Comparison of ENCODE assay signal across 25 cellular contexts in genomic region chr1:234734412-234734835, GRCh38.
DNase-seq lines count a peak whose midpoint lies in the region; ATAC-seq, FAIRE-seq and TF ChIP-seq lines count a peak whose summit lies in the region.
"Had no signal": no experiment of that assay in that cellular context is flagged by ENCODE, and none has a peak within 500 bp of the region (broad histone marks: within the 10 kb centered on the region; RNA-seq: fewer than 3 reads in every experiment).

No MANE protein-coding gene starts in this region.

- CTCF ChIA-PET in activated CD4-positive, alpha-beta memory T cell treated with anti-CD3 and anti-CD28 coated beads for 36 hours (lab: Charles Lee) = no interaction called here
- CTCF ChIA-PET in activated CD4-positive, alpha-beta memory T cell treated with anti-CD3 and anti-CD28 coated beads, Interleukin-2, amount 10 ng/mL, durations not matched to agents 7 days and 5 days (lab: Charles Lee) = interaction anchor here (1.3 kb wide), 1 partner anchor 235 kb away, joined by 3 read pairs; no protein-coding TSS in a partner anchor
- CTCF ChIA-PET in IMR-90 (lab: Yijun Ruan, JAX) = interaction anchor here (1.1 kb wide), 1 partner anchor 17 kb away, joined by 3 read pairs; no protein-coding TSS in a partner anchor
- CTCF ChIA-PET in H1 (lab: Charles Lee; ENCODE audit: partially characterized antibody) = interaction anchor here (0.7 to 1.1 kb wide), 4 partner anchors 9 to 351 kb away, joined by 3 to 4 read pairs (median 3); no protein-coding TSS in a partner anchor

- POLR2A ChIA-PET in activated CD4-positive, alpha-beta memory T cell treated with anti-CD3 and anti-CD28 coated beads for 36 hours (lab: Charles Lee) = interaction anchor here (1.2 kb wide), 1 partner anchor 123 kb away, joined by 4 read pairs; no protein-coding TSS in a partner anchor
- POLR2A ChIA-PET in activated CD4-positive, alpha-beta memory T cell treated with anti-CD3 and anti-CD28 coated beads, Interleukin-2, amount 10 ng/mL, durations not matched to agents 7 days and 5 days (lab: Charles Lee) = no interaction called here
- POLR2A ChIA-PET in IMR-90 (lab: Charles Lee; ENCODE audit: unreplicated experiment) (no interaction called here), H1 (lab: Charles Lee; ENCODE audit: partially characterized antibody) (interaction anchor here (1.3 to 1.5 kb wide), 2 partner anchors 119 to 124 kb away, joined by 3 read pairs; partner anchors contain the start of gene IRF2BP2)

- in situ Hi-C loops in IMR-90 (cut with MboI; ENCODE audit: low sequenced_read_pairs) = no loop called here

- no peak overlapping the region for H4K8ac ChIP-seq in IMR-90 (ENCODE audit: low read depth in 2 of 2, low read length in 2 of 2)
- H4K8ac ChIP-seq in H1 (ENCODE audit: extremely low read depth, insufficient read depth, low read length) = no peak overlapping the region

- H3K23ac ChIP-seq in IMR-90 (ENCODE audit: low read depth, low read length) (no peak overlapping the region), H1 (ENCODE audit: insufficient read length) (no peak overlapping the region)

- intact Hi-C loops in activated CD4-positive, alpha-beta memory T cell treated with anti-CD3 and anti-CD28 coated beads for 36 hours (cut with micrococcal nuclease) = no loop called here
- intact Hi-C loops in IMR-90 (cut with micrococcal nuclease) (no loop called here), sigmoid colon (cut with DNase I) (no loop called here)

- H3K4me1 ChIP-seq in IMR-90 (ENCODE audit: control insufficient read depth, insufficient read depth, low read length) (peaks cover 15% of the 10 kb centered on the region), H1 (replicated peaks in 1 of 4; ENCODE audit: control insufficient read depth in 3 of 4, insufficient read depth in 4 of 4, low read length in 3 of 4) (peaks cover 0 to 2% (median 0%) of the 10 kb centered on the region in 4 experiments; a peak in 2 of 7 replicates), sigmoid colon (no peaks in the 10 kb centered on the region)

- H3K4me2 ChIP-seq in IMR-90 (ENCODE audit: low read depth, low read length) (no peak overlapping the region), H1 (ENCODE audit: insufficient read depth in 1 of 2, low read depth in 2 of 2, low read length in 2 of 2) (no peak overlapping the region)

- H3K79me1 ChIP-seq in IMR-90 (ENCODE audit: low read depth in 1 of 2, low read length in 2 of 2) = no peaks in the 10 kb centered on the region
- no peaks in the 10 kb centered on the region for H3K79me1 ChIP-seq in H1 (ENCODE audit: low read depth, low read length)

- H4K5ac ChIP-seq in IMR-90 (ENCODE audit: low read depth, low read length) (no peak overlapping the region), H1 (ENCODE audit: insufficient read length, low read depth, low read length) (no peak overlapping the region)

- H3K79me2 ChIP-seq in H1 (ENCODE audit: control insufficient read depth in 1 of 2, insufficient read depth in 2 of 2, low read length in 2 of 2) = no peaks in the 10 kb centered on the region

- H3K27me3 Mint-ChIP-seq in activated CD4-positive, alpha-beta memory T cell treated with anti-CD3 and anti-CD28 coated beads for 36 hours = no peaks in the 10 kb centered on the region
- H3K27me3 Mint-ChIP-seq in activated CD4-positive, alpha-beta memory T cell treated with anti-CD3 and anti-CD28 coated beads, Interleukin-2, amount 10 ng/mL, durations not matched to agents 7 days and 5 days = no peaks in the 10 kb centered on the region
- H3K27me3 Mint-ChIP-seq in HFFc6 (ENCODE audit: insufficient read depth) = peaks cover 2% of the 10 kb centered on the region; the same call in 1 of the 2 replicates

- no peak for DNase-seq in activated CD4-positive, alpha-beta memory T cell treated with anti-CD3 and anti-CD28 coated beads for 36 hours
- no peak for DNase-seq in activated CD4-positive, alpha-beta memory T cell treated with anti-CD3 and anti-CD28 coated beads, Interleukin-2, amount 10 ng/mL, durations not matched to agents 7 days and 5 days
- DNase-seq in IMR-90 (no peak), H1 (ENCODE audit: low read depth in 1 of 2, low spot score in 2 of 2) (no peak), sigmoid colon (peak; percentile 57), H4 (ENCODE audit: low spot score) (no peak), HFFc6 (no peak)
- DNase-seq: activated CD4-positive, alpha-beta T cell treated with anti-CD3 and anti-CD28 coated beads for 4 hours; activated CD8-positive, alpha-beta memory T cell treated with anti-CD3 and anti-CD28 coated beads, Interleukin-2, amount 50 U/mL, for 48 hours; Calu3; esophagus squamous epithelium; kidney; NCI-H2081; NCI-H446; Right ventricle myocardium superior; stimulated activated CD4-positive, alpha-beta T cell treated with anti-CD3 and anti-CD28 coated beads, Interleukin-12 subunit alpha, Interleukin-12 subunit beta, amount 100 ng/mL, for 4 hours; stimulated activated CD4-positive, alpha-beta T cell treated with anti-CD3 and anti-CD28 coated beads, Interleukin-4, amount 100 ng/mL, for 4 hours; stomach; transverse colon had no signal

- no peak for FAIRE-seq in H1 (lab: Jason Lieb, UNC)
- FAIRE-seq: GM12892, kidney had no signal

- H3K36me3 Mint-ChIP-seq in activated CD4-positive, alpha-beta memory T cell treated with anti-CD3 and anti-CD28 coated beads for 36 hours = peaks cover 1% of the 10 kb centered on the region
- H3K36me3 Mint-ChIP-seq in activated CD4-positive, alpha-beta memory T cell treated with anti-CD3 and anti-CD28 coated beads, Interleukin-2, amount 10 ng/mL, durations not matched to agents 7 days and 5 days (ENCODE audit: low read depth) = peaks cover 10% of the 10 kb centered on the region
- H3K36me3 Mint-ChIP-seq in HFFc6 (ENCODE audit: low read depth) = no peaks in the 10 kb centered on the region; the same call in 1 of the 2 replicates

- no peak overlapping the region for H2AK9ac ChIP-seq in IMR-90 (replicated peaks; ENCODE audit: low read depth, low read length, poor library complexity)

- no peak for ATAC-seq in IMR-90 (ENCODE audit: low read depth)
- ATAC-seq in GM18861 (IDR thresholded peaks at IDR 0.05; ENCODE audit: unreplicated experiment) = no peak
- ATAC-seq: gastroesophageal sphincter had no signal

- H4K20me1 ChIP-seq in IMR-90 (ENCODE audit: insufficient read depth, low read length) = no peaks in the 10 kb centered on the region
- no peaks in the 10 kb centered on the region for H4K20me1 ChIP-seq in H1 (replicated peaks in 1 of 2; ENCODE audit: control insufficient read depth in 1 of 2, insufficient read depth in 2 of 2, low read length in 2 of 2)
- H4K20me1 ChIP-seq: BLaER1 treated with 17β-estradiol and CSF1 and Interleukin-3, amounts not matched to agents 10 nM and 100 nM had no signal

- peaks cover 20% of the 10 kb centered on the region for H3K9me1 ChIP-seq in IMR-90 (ENCODE audit: insufficient read depth, low read length)

- H3K9me3 ChIP-seq in IMR-90 (ENCODE audit: control insufficient read depth, insufficient read depth, low read length) (no peaks in the 10 kb centered on the region), H1 (ENCODE audit: insufficient read depth in 2 of 2, low read depth in 1 of 2, low read length in 1 of 2) (no peaks in the 10 kb centered on the region), sigmoid colon (no peaks in the 10 kb centered on the region)
- H3K9me3 ChIP-seq: BLaER1 treated with 17β-estradiol and CSF1 and Interleukin-3, amounts not matched to agents 10 nM and 100 nM; esophagus squamous epithelium; gastroesophageal sphincter; stomach; transverse colon had no signal

- no peak overlapping the region for H3K14ac ChIP-seq in IMR-90 (replicated peaks; ENCODE audit: low read depth, low read length)
- no peak overlapping the region for H3K14ac ChIP-seq in H1 (ENCODE audit: insufficient read length)

- H2AFZ ChIP-seq in IMR-90 (replicated peaks; ENCODE audit: low read length, poor library complexity) (no peak overlapping the region), H1 (ENCODE audit: low read length) (no peak overlapping the region)

- H3K4me1 Mint-ChIP-seq in activated CD4-positive, alpha-beta memory T cell treated with anti-CD3 and anti-CD28 coated beads for 36 hours (ENCODE audit: low read depth) = peaks cover 47% of the 10 kb centered on the region
- peaks cover 35% of the 10 kb centered on the region for H3K4me1 Mint-ChIP-seq in activated CD4-positive, alpha-beta memory T cell treated with anti-CD3 and anti-CD28 coated beads, Interleukin-2, amount 10 ng/mL, durations not matched to agents 7 days and 5 days
- H3K4me1 Mint-ChIP-seq in HFFc6 (ENCODE audit: low read depth) = peaks cover 35% of the 10 kb centered on the region

- H2BK5ac ChIP-seq in IMR-90 (ENCODE audit: low read depth, low read length, poor library complexity, severe bottlenecking) = no peak overlapping the region
- no peak overlapping the region for H2BK5ac ChIP-seq in H1 (ENCODE audit: low read depth, low read length)

- H3K23me2 ChIP-seq in H1 (ENCODE audit: low read depth, low read length) = no peaks in the 10 kb centered on the region

- H3K27ac Mint-ChIP-seq in activated CD4-positive, alpha-beta memory T cell treated with anti-CD3 and anti-CD28 coated beads for 36 hours = peak overlapping the region; percentile 15
- H3K27ac Mint-ChIP-seq in activated CD4-positive, alpha-beta memory T cell treated with anti-CD3 and anti-CD28 coated beads, Interleukin-2, amount 10 ng/mL, durations not matched to agents 7 days and 5 days = no peak overlapping the region
- H3K27ac Mint-ChIP-seq in HFFc6 = no peak overlapping the region

- H3K9me3 Mint-ChIP-seq in activated CD4-positive, alpha-beta memory T cell treated with anti-CD3 and anti-CD28 coated beads for 36 hours = no peaks in the 10 kb centered on the region
- no peaks in the 10 kb centered on the region for H3K9me3 Mint-ChIP-seq in activated CD4-positive, alpha-beta memory T cell treated with anti-CD3 and anti-CD28 coated beads, Interleukin-2, amount 10 ng/mL, durations not matched to agents 7 days and 5 days
- no peaks in the 10 kb centered on the region for H3K9me3 Mint-ChIP-seq in HFFc6

- H3K27me3 ChIP-seq in IMR-90 (ENCODE audit: control insufficient read depth, insufficient read depth, low read length) (no peaks in the 10 kb centered on the region), H1 (replicated peaks in 1 of 4; ENCODE audit: control insufficient read depth in 3 of 4, extremely low read depth in 1 of 4, insufficient read depth in 3 of 4, low read length in 3 of 4) (0 out of 7 replicates have a peak, but pooled peaks cover 0 to 2% (median 0%) of the 10 kb centered on the region in 4 experiments), sigmoid colon (no peaks in the 10 kb centered on the region)
- H3K27me3 ChIP-seq: BLaER1 treated with 17β-estradiol and CSF1 and Interleukin-3, amounts not matched to agents 10 nM and 100 nM; esophagus squamous epithelium; gastroesophageal sphincter; stomach; transverse colon had no signal

- no peak overlapping the region for H3K18ac ChIP-seq in IMR-90 (ENCODE audit: low read depth, low read length)
- H3K18ac ChIP-seq in H1 (ENCODE audit: extremely low read depth, low read length) = peak overlapping the region; percentile 71

- no peak for TF ChIP-seq EP300 in H1 (IDR thresholded peaks at IDR 0.05; ENCODE audit: borderline replicate concordance in 1 of 2, low read depth in 2 of 2, low read length in 2 of 2)
- TF ChIP-seq EP300 in sigmoid colon (IDR thresholded peaks at IDR 0.05) = no peak

- 0 out of 2 replicates have a peak overlapping the region, but pooled peaks have one; percentile 7 for H3K4ac ChIP-seq in IMR-90 (ENCODE audit: low read depth, low read length)
- H3K4ac ChIP-seq in H1 (replicated peaks; ENCODE audit: insufficient read length, low read depth, low read length) = peak overlapping the region; percentile 29

- H3K4me3 Mint-ChIP-seq in activated CD4-positive, alpha-beta memory T cell treated with anti-CD3 and anti-CD28 coated beads for 36 hours = no peak overlapping the region
- no peak overlapping the region for H3K4me3 Mint-ChIP-seq in activated CD4-positive, alpha-beta memory T cell treated with anti-CD3 and anti-CD28 coated beads, Interleukin-2, amount 10 ng/mL, durations not matched to agents 7 days and 5 days
- no peak overlapping the region for H3K4me3 Mint-ChIP-seq in HFFc6

- H3K9ac ChIP-seq in IMR-90 (ENCODE audit: low read depth, low read length) (no peak overlapping the region), H1 (replicated peaks in 1 of 4; ENCODE audit: extremely low read depth in 1 of 4, low read depth in 3 of 4, low read length in 3 of 4) (no peak overlapping the region)
- H3K9ac ChIP-seq: BLaER1 treated with 17β-estradiol and CSF1 and Interleukin-3, amounts not matched to agents 10 nM and 100 nM had no signal

- H2BK15ac ChIP-seq in IMR-90 (ENCODE audit: low read depth, low read length) (no peak overlapping the region; the same call in 2 of the 3 replicates), H1 (ENCODE audit: low read length) (no peak overlapping the region)

- peak overlapping the region; percentile 75; the same call in 1 of the 2 replicates for H2BK12ac ChIP-seq in H1 (ENCODE audit: low read depth, low read length)

- TF ChIP-seq RAD21 in IMR-90 (IDR thresholded peaks at IDR 0.05; ENCODE audit: low read length) = no peak
- TF ChIP-seq RAD21 in H1 (IDR thresholded peaks at IDR 0.05 in 1 of 2, conservative IDR thresholded peaks at IDR 0.05 in 1 of 2; ENCODE audit: low read depth in 2 of 2, low read length in 2 of 2) = no peak

- no peak for TF ChIP-seq POLR2A in IMR-90 (IDR thresholded peaks at IDR 0.05; ENCODE audit: low read depth, low read length)
- no peak for TF ChIP-seq POLR2A in H1 (IDR thresholded peaks at IDR 0.05; ENCODE audit: control extremely low read depth in 1 of 2, low read depth in 2 of 2, low read length in 2 of 2)
- no peak for TF ChIP-seq POLR2A in sigmoid colon (IDR thresholded peaks at IDR 0.05)

- 86% methylated on average over 4 of the region's 13 CpGs; no CpG with 5 or more reads in 1 of the 2 experiments for WGBS in IMR-90 (ENCODE audit: extremely low coverage in 2 of 2, insufficient read length in 1 of 2), 2 experiments
- 92% methylated on average over 13 of the region's 13 CpGs; no CpG with 5 or more reads in 1 of the 2 experiments for WGBS in H1 (ENCODE audit: extremely low coverage in 1 of 2, insufficient coverage in 1 of 2, insufficient read length in 1 of 2, insufficient replicate concordance in 2 of 2, low coverage in 1 of 2, low lambda C conversion rate in 2 of 2, missing lambda C conversion rate in 1 of 2), 2 experiments
- WGBS in sigmoid colon, 2 donors = 93 to 94% methylated on average over 13 of the region's 13 CpGs

- TF ChIP-seq CTCF in IMR-90 (conservative IDR thresholded peaks at IDR 0.05; ENCODE audit: low read depth, low read length) (no peak), H1 (IDR thresholded peaks at IDR 0.05; ENCODE audit: control extremely low read depth in 1 of 3, insufficient read depth in 1 of 3, low read depth in 1 of 3, low read length in 3 of 3) (no peak), sigmoid colon (IDR thresholded peaks at IDR 0.05) (no peak), HFFc6 (IDR thresholded peaks at IDR 0.05) (no peak)

- H2BK20ac ChIP-seq in IMR-90 (ENCODE audit: low read depth, low read length) = no peak overlapping the region
- no peak overlapping the region for H2BK20ac ChIP-seq in H1 (ENCODE audit: low read length)

- dilution Hi-C loops in IMR-90 (cut with HindIII; ENCODE audit: low sequenced_read_pairs, unreplicated experiment) = loop anchor here (25.0 kb wide), 1 partner anchor 103 kb away; no protein-coding TSS in a partner anchor

- BruUV-seq in IMR-90 (replicated peaks; lab: Mats Ljungman, UMichigan) = no TSS peak

- H3K56ac ChIP-seq in IMR-90 (ENCODE audit: extremely low read depth, insufficient read depth, low read length) (no peak overlapping the region), H1 (replicated peaks; ENCODE audit: insufficient read length, low read depth, low read length) (no peak overlapping the region)

- no peak overlapping the region for H3K27ac ChIP-seq in IMR-90 (ENCODE audit: insufficient read depth, low read length)
- no peak overlapping the region for H3K27ac ChIP-seq in H1 (ENCODE audit: low read depth, low read length)
- H3K27ac ChIP-seq in sigmoid colon = no peak overlapping the region
- H3K27ac ChIP-seq: esophagus squamous epithelium, gastroesophageal sphincter, HL-60, stomach, transverse colon had no signal

- H3K36me3 ChIP-seq in IMR-90 (ENCODE audit: control insufficient read depth, insufficient read depth, low read length) = no peaks in the 10 kb centered on the region
- no peaks in the 10 kb centered on the region for H3K36me3 ChIP-seq in H1 (ENCODE audit: control insufficient read depth in 2 of 4, insufficient read depth in 4 of 4, low read length in 3 of 4)
- no peaks in the 10 kb centered on the region for H3K36me3 ChIP-seq in sigmoid colon
- H3K36me3 ChIP-seq: BLaER1 treated with 17β-estradiol and CSF1 and Interleukin-3, amounts not matched to agents 10 nM and 100 nM; esophagus squamous epithelium; gastroesophageal sphincter; stomach; transverse colon had no signal

- H2BK120ac ChIP-seq in IMR-90 (ENCODE audit: low read depth, low read length) (no peak overlapping the region), H1 (replicated peaks; ENCODE audit: low read depth, low read length) (no peak overlapping the region)

- H4K91ac ChIP-seq in IMR-90 (ENCODE audit: insufficient read depth, low read depth, low read length) (no peak overlapping the region), H1 (replicated peaks; ENCODE audit: insufficient read length, low read length) (no peak overlapping the region)

- H3K4me3 ChIP-seq in IMR-90 (ENCODE audit: insufficient read depth, low read depth, low read length) (no peak overlapping the region), H1 (ENCODE audit: extremely low read depth in 1 of 4, insufficient read depth in 2 of 4, low read depth in 3 of 4, low read length in 4 of 4) (no peak overlapping the region), sigmoid colon (no peak overlapping the region)
- H3K4me3 ChIP-seq: BLaER1 treated with 17β-estradiol and CSF1 and Interleukin-3, amounts not matched to agents 10 nM and 100 nM; esophagus squamous epithelium; gastroesophageal sphincter; lung; stomach; transverse colon had no signal

- H2AK5ac ChIP-seq in IMR-90 (ENCODE audit: low read depth, low read length) (no peak overlapping the region; the same call in 1 of the 2 replicates), H1 (ENCODE audit: low read depth, low read length) (no peak overlapping the region)

Comparison
In these comparisons a context has a peak if more than half of its experiments do, and no peak if none do; other contexts are left out.
1. POLR2A ChIA-PET loops: an anchor here in activated CD4-positive, alpha-beta memory T cell treated with anti-CD3 and anti-CD28 coated beads for 36 hours (1.2 kb wide) and H1 (1.3 to 1.5 kb wide); none called in activated CD4-positive, alpha-beta memory T cell treated with anti-CD3 and anti-CD28 coated beads, Interleukin-2, amount 10 ng/mL, durations not matched to agents 7 days and 5 days and IMR-90.